In genomic region chr5:175460126-175460525, GRCh38 we compare ENCODE assay signal across 8 cellular contexts. TPM values are rescaled to one million over a fixed set of nuclear protein-coding genes. Genes with fewer than 3 reads are reported as not detected.
DNase-seq lines count a peak whose midpoint lies in the region; ATAC-seq, FAIRE-seq and TF ChIP-seq lines count a peak whose summit lies in the region.

No MANE protein-coding gene starts in this region.

- ATAC-seq in heart left ventricle: no peak
- ATAC-seq in right cardiac atrium: no peak

- H3K27ac ChIP-seq in heart left ventricle (no peak overlapping the region), right cardiac atrium (ENCODE audit: low read length) (no peak overlapping the region), OCI-LY1 (ENCODE audit: low read depth, low read length, poor library complexity, severe bottlenecking) (no peak overlapping the region), fibroblast of lung (ENCODE audit: insufficient read depth, low read length) (no peak overlapping the region)
- no peak overlapping the region for H3K27ac ChIP-seq in CD4-positive, alpha-beta memory T cell (ENCODE audit: low read depth, low read length)

- DNase-seq in heart left ventricle (no peak), right cardiac atrium (no peak), fibroblast of lung (ENCODE audit: low read depth in 2 of 2) (peak in 1 of 2 donors; percentile 34), urothelium cell line (ENCODE audit: low spot score) (no peak)
- DNase-seq in activated naive CD8-positive, alpha-beta T cell treated with anti-CD3 and anti-CD28 coated beads for 36 hours: no peak
- no peak for DNase-seq in activated CD8-positive, alpha-beta memory T cell treated with anti-CD3 and anti-CD28 coated beads, Interleukin-2, amount 50 U/mL, for 48 hours
- no peak for DNase-seq in CD4-positive, alpha-beta memory T cell

- intact Hi-C loops in heart left ventricle (cut with DNase I): loop anchor here in 2 of 10 donors (5.0 kb wide), 1 partner anchor 508 kb away; no protein-coding TSS in a partner anchor
- intact Hi-C loops in right cardiac atrium (cut with DNase I): loop anchor here in 1 of 4 donors (5.0 kb wide), 1 partner anchor 508 kb away; no protein-coding TSS in a partner anchor
- intact Hi-C loops in CD4-positive, alpha-beta memory T cell (cut with micrococcal nuclease): loop anchor here (1.0 to 5.0 kb wide), 2 partner anchors 237 to 509 kb away; no protein-coding TSS in a partner anchor

- H3K4me3 ChIP-seq in heart left ventricle (no peak overlapping the region), right cardiac atrium (ENCODE audit: low read length) (no peak overlapping the region), OCI-LY1 (ENCODE audit: low read depth, low read length, poor library complexity, severe bottlenecking) (no peak overlapping the region), fibroblast of lung (replicated peaks in 1 of 4; ENCODE audit: control extremely low read depth in 1 of 4, insufficient read depth in 1 of 4, low read depth in 3 of 4, low read length in 4 of 4) (no peak overlapping the region)
- H3K4me3 ChIP-seq in CD4-positive, alpha-beta memory T cell (ENCODE audit: low read length in 2 of 2): no peak overlapping the region

- H3K27me3 Mint-ChIP-seq in activated naive CD8-positive, alpha-beta T cell treated with anti-CD3 and anti-CD28 coated beads for 36 hours: peaks cover 9% of the 10 kb centered on the region
- H3K27me3 Mint-ChIP-seq in CD4-positive, alpha-beta memory T cell: peaks cover 10 to 11% of the 10 kb centered on the region in 2 donors

- H3K9me2 ChIP-seq in OCI-LY1 (ENCODE audit: low read depth, low read length): no peaks in the 10 kb centered on the region

- WGBS in heart left ventricle, 4 donors: 55 to 61% (median 59%) methylated on average over 7 of the region's 7 CpGs
- 55% methylated on average over 7 of the region's 7 CpGs for WGBS in right cardiac atrium

- H3K4me2 ChIP-seq in OCI-LY1 (ENCODE audit: low read length) (no peak overlapping the region), fibroblast of lung (ENCODE audit: extremely low read depth, insufficient read depth, low read length) (no peak overlapping the region)

- H3K36me3 ChIP-seq in heart left ventricle (no peaks in the 10 kb centered on the region), OCI-LY1 (ENCODE audit: insufficient read depth, low read length) (no peaks in the 10 kb centered on the region), fibroblast of lung (ENCODE audit: control insufficient read depth, insufficient read depth, low read length) (no peaks in the 10 kb centered on the region)
- H3K36me3 ChIP-seq in CD4-positive, alpha-beta memory T cell (ENCODE audit: insufficient read depth, low read length): no peaks in the 10 kb centered on the region

- peak in 7 of 12 donors; percentile 20 to 53 (median 37) for TF ChIP-seq CTCF in heart left ventricle (IDR thresholded peaks at IDR 0.05)
- peak; percentile 55 for TF ChIP-seq CTCF in OCI-LY1 (IDR thresholded peaks at IDR 0.05; ENCODE audit: low read length)
- peak; percentile 25 to 57 for TF ChIP-seq CTCF in fibroblast of lung (conservative IDR thresholded peaks at IDR 0.05 in 1 of 2, IDR thresholded peaks at IDR 0.05 in 1 of 2; ENCODE audit: low read depth in 1 of 2, low read length in 2 of 2)

- H3K79me2 ChIP-seq in OCI-LY1 (ENCODE audit: insufficient read depth, low read length): no peaks in the 10 kb centered on the region
- H3K79me2 ChIP-seq in fibroblast of lung (ENCODE audit: control insufficient read depth, insufficient read depth, low read length): no peaks in the 10 kb centered on the region

- CTCF ChIA-PET in CD4-positive, alpha-beta memory T cell (lab: Charles Lee; ENCODE audit: partially characterized antibody): interaction anchor here (1.7 kb wide), 1 partner anchor 74 kb away, joined by 9 read pairs; no protein-coding TSS in a partner anchor

- H3K36me3 Mint-ChIP-seq in activated naive CD8-positive, alpha-beta T cell treated with anti-CD3 and anti-CD28 coated beads for 36 hours: no peaks in the 10 kb centered on the region
- H3K36me3 Mint-ChIP-seq in CD4-positive, alpha-beta memory T cell: no peaks in the 10 kb centered on the region

- no peak overlapping the region for H3K9ac ChIP-seq in OCI-LY1 (ENCODE audit: low read length)
- no peak overlapping the region for H3K9ac ChIP-seq in fibroblast of lung (ENCODE audit: insufficient read depth, low read length)

- POLR2A ChIA-PET in CD4-positive, alpha-beta memory T cell (lab: Charles Lee; ENCODE audit: partially characterized antibody): no interaction called here

- FAIRE-seq in urothelium cell line (lab: Jason Lieb, UNC): peak; percentile 30

- peaks cover 22% of the 10 kb centered on the region for H3K4me1 Mint-ChIP-seq in activated naive CD8-positive, alpha-beta T cell treated with anti-CD3 and anti-CD28 coated beads for 36 hours
- peaks cover 5 to 8% (median 6%) of the 10 kb centered on the region in 4 donors for H3K4me1 Mint-ChIP-seq in CD4-positive, alpha-beta memory T cell

- H3K9me3 ChIP-seq in heart left ventricle (no peaks in the 10 kb centered on the region), right cardiac atrium (ENCODE audit: control insufficient read depth, low read length) (no peaks in the 10 kb centered on the region), OCI-LY1 (ENCODE audit: low read length) (no peaks in the 10 kb centered on the region), fibroblast of lung (ENCODE audit: control insufficient read depth, insufficient read depth, low read depth, low read length) (no peaks in the 10 kb centered on the region)
- H3K9me3 ChIP-seq in CD4-positive, alpha-beta memory T cell (ENCODE audit: control insufficient read depth in 1 of 2, low read length in 2 of 2): no peaks in the 10 kb centered on the region

- H3K4me3 Mint-ChIP-seq in activated naive CD8-positive, alpha-beta T cell treated with anti-CD3 and anti-CD28 coated beads for 36 hours: no peak overlapping the region
- no peak overlapping the region for H3K4me3 Mint-ChIP-seq in CD4-positive, alpha-beta memory T cell

- H3K4me1 ChIP-seq in heart left ventricle: no peaks in the 10 kb centered on the region
- H3K4me1 ChIP-seq in right cardiac atrium (ENCODE audit: control insufficient read depth, insufficient read depth, low read length): no peaks in the 10 kb centered on the region
- H3K4me1 ChIP-seq in OCI-LY1 (ENCODE audit: insufficient read depth, low read length, severe bottlenecking): peaks cover 9% of the 10 kb centered on the region
- no peaks in the 10 kb centered on the region for H3K4me1 ChIP-seq in fibroblast of lung (ENCODE audit: control insufficient read depth, extremely low read depth, insufficient read depth, low read length)
- H3K4me1 ChIP-seq in CD4-positive, alpha-beta memory T cell (ENCODE audit: insufficient read depth, low read length): peaks cover 4% of the 10 kb centered on the region

- peaks cover 0 to 26% (median 9%) of the 10 kb centered on the region in 9 donors for H3K27me3 ChIP-seq in heart left ventricle
- H3K27me3 ChIP-seq in right cardiac atrium (ENCODE audit: control insufficient read depth, insufficient read depth): no peaks in the 10 kb centered on the region
- H3K27me3 ChIP-seq in OCI-LY1 (ENCODE audit: insufficient read depth, low read length): no peaks in the 10 kb centered on the region
- peaks cover 4% of the 10 kb centered on the region for H3K27me3 ChIP-seq in fibroblast of lung (ENCODE audit: control insufficient read depth, insufficient read depth, low read length)
- no peaks in the 10 kb centered on the region for H3K27me3 ChIP-seq in CD4-positive, alpha-beta memory T cell (ENCODE audit: insufficient read depth, low read length)

- no peak overlapping the region for H2AFZ ChIP-seq in OCI-LY1 (ENCODE audit: low read length)
- no peak overlapping the region for H2AFZ ChIP-seq in fibroblast of lung (ENCODE audit: low read length)

- no peaks in the 10 kb centered on the region for H3K9me3 Mint-ChIP-seq in activated naive CD8-positive, alpha-beta T cell treated with anti-CD3 and anti-CD28 coated beads for 36 hours
- no peaks in the 10 kb centered on the region for H3K9me3 Mint-ChIP-seq in CD4-positive, alpha-beta memory T cell

- TF ChIP-seq POLR2A in heart left ventricle (IDR thresholded peaks at IDR 0.05): no peak

- H4K20me1 ChIP-seq in OCI-LY1 (ENCODE audit: insufficient read depth, low read length): no peaks in the 10 kb centered on the region
- H4K20me1 ChIP-seq in fibroblast of lung (ENCODE audit: control insufficient read depth, extremely low read depth, insufficient read depth, low read length): no peaks in the 10 kb centered on the region

- no peaks in the 10 kb centered on the region for H3F3A ChIP-seq in OCI-LY1 (ENCODE audit: insufficient read depth, low read length)

- no peak overlapping the region for H3K27ac Mint-ChIP-seq in activated naive CD8-positive, alpha-beta T cell treated with anti-CD3 and anti-CD28 coated beads for 36 hours
- no peak overlapping the region for H3K27ac Mint-ChIP-seq in CD4-positive, alpha-beta memory T cell

RNA-seq across cellular contexts. Expression of gene DRD1, which starts 16.1 kb away (rescaled TPM):
- total RNA-seq in heart left ventricle (under 1 TPM in 3 of 9 donors, not detected in 6; 0.07 to 0.11 (median 0.10) TPM), right cardiac atrium (not detected), fibroblast of lung (2.0 and 2.6 TPM in 2 replicates)
- polyA plus RNA-seq in heart left ventricle (not detected), right cardiac atrium (not detected), fibroblast of lung (0.19 and 1.5 TPM in 2 replicates)
- polyA plus RNA-seq in fibroblast of lung (2012): 0.06 and 0.92 TPM in 2 replicates
- polyA minus RNA-seq in fibroblast of lung (ENCODE audit: low replicate concordance): 0.24 and 0.37 TPM in 2 replicates
- total RNA-seq in activated naive CD8-positive, alpha-beta T cell treated with anti-CD3 and anti-CD28 coated beads for 36 hours: not detected
- total RNA-seq in CD4-positive, alpha-beta memory T cell: not detected
- not detected for polyA plus RNA-seq in CD4-positive, alpha-beta memory T cell

RNA-seq across cellular contexts. Expression of gene SFXN1, which starts 18.2 kb away (rescaled TPM):
- 10 to 100 TPM; 27.2 to 42.9 (median 32.5) TPM for total RNA-seq in heart left ventricle
- 10 to 100 TPM; 13.8 to 34.0 TPM for polyA plus RNA-seq in heart left ventricle
- total RNA-seq in right cardiac atrium: 10 to 100 TPM; 31.5 to 37.6 (median 35.6) TPM
- 14.7 TPM for polyA plus RNA-seq in right cardiac atrium
- total RNA-seq in fibroblast of lung: 53.7 and 58.3 TPM in 2 replicates
- polyA plus RNA-seq in fibroblast of lung: 125 and 150 TPM in 2 replicates
- 60.6 and 79.4 TPM in 2 replicates for polyA plus RNA-seq in fibroblast of lung (2012)
- 124 and 149 TPM in 2 replicates for polyA minus RNA-seq in fibroblast of lung (ENCODE audit: low replicate concordance)
- total RNA-seq in activated naive CD8-positive, alpha-beta T cell treated with anti-CD3 and anti-CD28 coated beads for 36 hours: 100 to 1,000 TPM; 506 to 523 TPM
- 100 to 1,000 TPM in 1 of 2 experiments, 10 to 100 TPM in 1; 99.2 to 111 TPM for total RNA-seq in CD4-positive, alpha-beta memory T cell
- polyA plus RNA-seq in CD4-positive, alpha-beta memory T cell: 10 to 100 TPM; 75.9 to 83.9 TPM
